ENCODE assay signal across 8 cellular contexts in the genomic region with DNA sequence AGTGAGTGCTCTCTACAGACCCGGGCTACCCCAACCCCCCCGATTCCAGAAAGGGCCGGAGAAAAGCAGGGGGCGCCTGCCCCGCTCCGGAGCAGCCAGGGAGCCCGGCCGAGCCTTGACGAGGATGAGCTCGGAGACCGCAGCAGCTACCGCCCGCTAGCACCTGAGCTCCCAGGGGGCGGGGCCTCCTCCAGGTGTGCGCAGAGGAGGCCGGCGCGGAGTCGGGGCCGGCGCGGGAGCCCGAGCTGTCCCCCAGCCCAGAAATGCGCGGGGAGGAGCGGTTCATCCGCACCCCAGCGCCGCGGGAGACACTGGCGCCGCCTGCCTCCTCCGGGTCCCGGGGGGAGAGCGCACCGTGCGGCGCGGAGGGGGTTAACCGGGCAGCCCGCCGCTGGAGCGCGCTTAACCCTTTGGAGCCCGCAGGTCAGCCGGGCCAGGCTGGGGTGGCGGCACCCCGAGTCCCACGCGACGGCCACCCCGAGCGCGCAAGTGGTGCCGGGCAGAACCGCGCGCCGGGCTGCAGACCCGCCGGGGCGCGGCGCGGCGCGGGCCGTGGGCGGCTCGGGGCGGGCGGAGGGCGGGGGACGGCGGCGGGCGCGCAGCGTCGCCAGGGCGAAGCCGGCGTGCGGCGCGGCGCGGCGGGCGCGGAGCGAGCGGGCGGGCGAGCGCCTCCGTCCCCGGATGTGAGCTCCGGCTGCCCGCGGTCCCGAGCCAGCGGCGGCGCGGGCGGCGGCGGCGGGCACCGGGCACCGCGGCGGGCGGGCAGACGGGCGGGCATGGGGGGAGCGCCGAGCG. TPM values are rescaled to one million over a fixed set of nuclear protein-coding genes. Genes with fewer than 3 reads are reported as not detected.
DNase-seq lines count a peak whose midpoint lies in the region; ATAC-seq and TF ChIP-seq lines count a peak whose summit lies in the region.

A gene (plus strand): TSS at position 615 of the 795 bp plus-strand sequence. CDS start 556 bp downstream, outside the sequence.

- no peaks in the 10 kb centered on the region for H3K9me3 Mint-ChIP-seq in chondrocyte (ENCODE audit: low read depth)

- no peak within 1 kb of the TSS for H3K27ac Mint-ChIP-seq in chondrocyte (ENCODE audit: unreplicated experiment)

- DNase-seq in NCI-H2227 (lab: John Stamatoyannopoulos, UW; ENCODE audit: unreplicated experiment) (peak; percentile 38), NCI-H2227 treated with DMSO at 0.1 percent for 48 hours (lab: John Stamatoyannopoulos, UW) (no peak), NCI-H345 treated with DMSO at 0.1 percent for 48 hours (lab: John Stamatoyannopoulos, UW; ENCODE audit: unreplicated experiment) (peak; percentile 26), chondrocyte (ENCODE audit: low spot score) (no peak), lower leg skin (ENCODE audit: low spot score in 2 of 2) (no peak), EL (no peak)

- WGBS in lower leg skin, 2 donors: 0 to 1% methylated on average over 6 to 24 of the region's 120 CpGs

- ATAC-seq in HG02981 (IDR thresholded peaks at IDR 0.05; ENCODE audit: unreplicated experiment): no peak

- peak within 1 kb of the TSS; percentile 33 for H3K4me3 ChIP-seq in lower leg skin (ENCODE audit: low read depth, poor library complexity, severe bottlenecking)

- H3K4me1 Mint-ChIP-seq in chondrocyte (ENCODE audit: low read depth): peaks cover 14% of the 10 kb centered on the region

- peak within 1 kb of the TSS; percentile 52 for H3K27ac ChIP-seq in temporal lobe (ENCODE audit: low read depth, low read length)

- TF ChIP-seq CTCF in chondrocyte (IDR thresholded peaks at IDR 0.05): peak; percentile 15
- no peak for TF ChIP-seq CTCF in lower leg skin (IDR thresholded peaks at IDR 0.05)

- no peak for TF ChIP-seq POLR2A in lower leg skin (IDR thresholded peaks at IDR 0.05)

- intact Hi-C loops in lower leg skin (cut with DNase I; ENCODE audit: low total_unique reads): no loop called here

- H3K36me3 Mint-ChIP-seq in chondrocyte (ENCODE audit: low read depth): no peaks in the 10 kb centered on the region

- H3K4me3 Mint-ChIP-seq in chondrocyte (ENCODE audit: unreplicated experiment): peak within 1 kb of the TSS; percentile 71

- H3K27me3 Mint-ChIP-seq in chondrocyte (ENCODE audit: low read depth): peaks cover 21% of the 10 kb centered on the region

RNA-seq across cellular contexts. Expression of the gene that starts here (rescaled TPM):
- total RNA-seq in chondrocyte (0.95 to 3.9 TPM (median 1.8 TPM) in 3 replicates), lower leg skin (10 to 100 TPM in 1 of 4 donors, 1 to 10 TPM in 3; 2.4 to 12.5 (median 5.6) TPM), temporal lobe (20.9 TPM)

Comparison
In these comparisons a context has a peak if more than half of its experiments do, and no peak if none do; other contexts are left out.
1. DNase-seq: peak in NCI-H2227 (single experiment) and NCI-H345 treated with DMSO at 0.1 percent for 48 hours (single experiment); none in NCI-H2227 treated with DMSO at 0.1 percent for 48 hours (single experiment), chondrocyte (single experiment), lower leg skin (0 of 2) and EL (single experiment).